In the genomic region with DNA sequence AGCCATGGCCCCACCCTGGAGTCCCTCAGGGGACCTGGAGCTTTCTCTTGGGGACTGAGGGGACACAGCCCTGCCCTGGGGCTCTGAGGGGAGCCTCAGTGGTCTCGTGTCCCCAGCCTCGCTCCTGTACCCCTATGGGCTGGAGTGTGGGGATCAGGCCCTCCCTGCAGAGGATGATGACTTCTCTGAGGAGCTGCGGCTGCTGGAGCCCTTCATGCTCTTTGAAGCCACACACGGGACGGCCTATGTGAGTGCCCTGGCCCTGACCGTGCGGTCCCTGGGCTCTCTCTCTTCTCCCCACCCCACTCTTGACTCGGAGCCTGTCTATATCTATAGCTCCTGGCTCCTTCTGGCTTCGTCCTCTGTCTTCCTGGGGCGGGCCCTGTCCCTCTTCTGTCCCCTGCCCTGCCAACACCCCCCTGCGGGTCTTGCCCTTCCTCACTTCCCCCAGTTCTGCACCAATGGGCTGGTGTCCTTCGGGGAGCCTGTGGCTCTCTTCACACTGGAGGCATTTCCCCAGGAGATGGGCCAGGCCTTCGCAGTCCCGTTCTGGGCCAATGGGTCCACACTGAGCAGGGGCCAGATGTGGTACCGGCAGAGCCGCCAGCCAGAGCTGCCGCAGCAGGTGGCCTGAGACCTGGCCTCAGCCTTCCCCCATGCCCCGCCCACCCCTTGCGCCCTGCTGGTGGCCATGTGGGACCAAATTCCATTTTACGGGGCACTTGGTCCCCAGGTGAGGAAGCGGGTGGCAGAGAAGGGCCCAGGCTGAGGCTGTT, we compare ENCODE assay signal across 2 cellular contexts.
TF ChIP-seq lines count a peak whose summit lies in the region.

No MANE protein-coding gene starts in this region.

TF ChIP-seq in GM23338, 12 proteins besides CTCF, POLR2A, EP300 and RAD21 (continued from another document):
- TF ChIP-seq, protein P1, sequence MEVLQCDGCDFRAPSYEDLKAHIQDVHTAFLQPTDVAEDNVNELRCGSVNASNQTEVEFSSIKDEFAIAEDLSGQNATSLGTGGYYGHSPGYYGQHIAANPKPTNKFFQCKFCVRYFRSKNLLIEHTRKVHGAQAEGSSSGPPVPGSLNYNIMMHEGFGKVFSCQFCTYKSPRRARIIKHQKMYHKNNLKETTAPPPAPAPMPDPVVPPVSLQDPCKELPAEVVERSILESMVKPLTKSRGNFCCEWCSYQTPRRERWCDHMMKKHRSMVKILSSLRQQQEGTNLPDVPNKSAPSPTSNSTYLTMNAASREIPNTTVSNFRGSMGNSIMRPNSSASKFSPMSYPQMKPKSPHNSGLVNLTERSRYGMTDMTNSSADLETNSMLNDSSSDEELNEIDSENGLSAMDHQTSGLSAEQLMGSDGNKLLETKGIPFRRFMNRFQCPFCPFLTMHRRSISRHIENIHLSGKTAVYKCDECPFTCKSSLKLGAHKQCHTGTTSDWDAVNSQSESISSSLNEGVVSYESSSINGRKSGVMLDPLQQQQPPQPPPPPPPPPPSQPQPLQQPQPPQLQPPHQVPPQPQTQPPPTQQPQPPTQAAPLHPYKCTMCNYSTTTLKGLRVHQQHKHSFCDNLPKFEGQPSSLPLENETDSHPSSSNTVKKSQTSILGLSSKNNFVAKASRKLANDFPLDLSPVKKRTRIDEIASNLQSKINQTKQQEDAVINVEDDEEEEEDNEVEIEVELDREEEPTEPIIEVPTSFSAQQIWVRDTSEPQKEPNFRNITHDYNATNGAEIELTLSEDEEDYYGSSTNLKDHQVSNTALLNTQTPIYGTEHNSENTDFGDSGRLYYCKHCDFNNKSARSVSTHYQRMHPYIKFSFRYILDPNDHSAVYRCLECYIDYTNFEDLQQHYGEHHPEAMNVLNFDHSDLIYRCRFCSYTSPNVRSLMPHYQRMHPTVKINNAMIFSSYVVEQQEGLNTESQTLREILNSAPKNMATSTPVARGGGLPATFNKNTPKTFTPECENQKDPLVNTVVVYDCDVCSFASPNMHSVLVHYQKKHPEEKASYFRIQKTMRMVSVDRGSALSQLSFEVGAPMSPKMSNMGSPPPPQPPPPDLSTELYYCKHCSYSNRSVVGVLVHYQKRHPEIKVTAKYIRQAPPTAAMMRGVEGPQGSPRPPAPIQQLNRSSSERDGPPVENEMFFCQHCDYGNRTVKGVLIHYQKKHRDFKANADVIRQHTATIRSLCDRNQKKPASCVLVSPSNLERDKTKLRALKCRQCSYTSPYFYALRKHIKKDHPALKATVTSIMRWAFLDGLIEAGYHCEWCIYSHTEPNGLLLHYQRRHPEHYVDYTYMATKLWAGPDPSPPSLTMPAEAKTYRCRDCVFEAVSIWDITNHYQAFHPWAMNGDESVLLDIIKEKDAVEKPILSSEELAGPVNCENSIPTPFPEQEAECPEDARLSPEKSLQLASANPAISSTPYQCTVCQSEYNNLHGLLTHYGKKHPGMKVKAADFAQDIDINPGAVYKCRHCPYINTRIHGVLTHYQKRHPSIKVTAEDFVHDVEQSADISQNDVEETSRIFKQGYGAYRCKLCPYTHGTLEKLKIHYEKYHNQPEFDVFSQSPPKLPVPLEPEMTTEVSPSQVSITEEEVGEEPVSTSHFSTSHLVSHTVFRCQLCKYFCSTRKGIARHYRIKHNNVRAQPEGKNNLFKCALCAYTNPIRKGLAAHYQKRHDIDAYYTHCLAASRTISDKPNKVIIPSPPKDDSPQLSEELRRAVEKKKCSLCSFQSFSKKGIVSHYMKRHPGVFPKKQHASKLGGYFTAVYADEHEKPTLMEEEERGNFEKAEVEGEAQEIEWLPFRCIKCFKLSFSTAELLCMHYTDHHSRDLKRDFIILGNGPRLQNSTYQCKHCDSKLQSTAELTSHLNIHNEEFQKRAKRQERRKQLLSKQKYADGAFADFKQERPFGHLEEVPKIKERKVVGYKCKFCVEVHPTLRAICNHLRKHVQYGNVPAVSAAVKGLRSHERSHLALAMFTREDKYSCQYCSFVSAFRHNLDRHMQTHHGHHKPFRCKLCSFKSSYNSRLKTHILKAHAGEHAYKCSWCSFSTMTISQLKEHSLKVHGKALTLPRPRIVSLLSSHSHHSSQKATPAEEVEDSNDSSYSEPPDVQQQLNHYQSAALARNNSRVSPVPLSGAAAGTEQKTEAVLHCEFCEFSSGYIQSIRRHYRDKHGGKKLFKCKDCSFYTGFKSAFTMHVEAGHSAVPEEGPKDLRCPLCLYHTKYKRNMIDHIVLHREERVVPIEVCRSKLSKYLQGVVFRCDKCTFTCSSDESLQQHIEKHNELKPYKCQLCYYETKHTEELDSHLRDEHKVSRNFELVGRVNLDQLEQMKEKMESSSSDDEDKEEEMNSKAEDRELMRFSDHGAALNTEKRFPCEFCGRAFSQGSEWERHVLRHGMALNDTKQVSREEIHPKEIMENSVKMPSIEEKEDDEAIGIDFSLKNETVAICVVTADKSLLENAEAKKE (CRISPR knock-in tag; IDR thresholded peaks at IDR 0.05): no peak
- no peak for TF ChIP-seq EZH2 (IDR thresholded peaks at IDR 0.05; ENCODE audit: low read depth, unreplicated experiment)
- no peak for TF ChIP-seq NANOG (IDR thresholded peaks at IDR 0.05; ENCODE audit: borderline replicate concordance)
- TF ChIP-seq EZH2phosphoT487 (IDR thresholded peaks at IDR 0.05; ENCODE audit: unreplicated experiment): no peak

TF ChIP-seq in HepG2, 621 proteins besides CTCF, POLR2A, EP300 and RAD21 (continued from another document):
- TF ChIP-seq, protein P2, sequence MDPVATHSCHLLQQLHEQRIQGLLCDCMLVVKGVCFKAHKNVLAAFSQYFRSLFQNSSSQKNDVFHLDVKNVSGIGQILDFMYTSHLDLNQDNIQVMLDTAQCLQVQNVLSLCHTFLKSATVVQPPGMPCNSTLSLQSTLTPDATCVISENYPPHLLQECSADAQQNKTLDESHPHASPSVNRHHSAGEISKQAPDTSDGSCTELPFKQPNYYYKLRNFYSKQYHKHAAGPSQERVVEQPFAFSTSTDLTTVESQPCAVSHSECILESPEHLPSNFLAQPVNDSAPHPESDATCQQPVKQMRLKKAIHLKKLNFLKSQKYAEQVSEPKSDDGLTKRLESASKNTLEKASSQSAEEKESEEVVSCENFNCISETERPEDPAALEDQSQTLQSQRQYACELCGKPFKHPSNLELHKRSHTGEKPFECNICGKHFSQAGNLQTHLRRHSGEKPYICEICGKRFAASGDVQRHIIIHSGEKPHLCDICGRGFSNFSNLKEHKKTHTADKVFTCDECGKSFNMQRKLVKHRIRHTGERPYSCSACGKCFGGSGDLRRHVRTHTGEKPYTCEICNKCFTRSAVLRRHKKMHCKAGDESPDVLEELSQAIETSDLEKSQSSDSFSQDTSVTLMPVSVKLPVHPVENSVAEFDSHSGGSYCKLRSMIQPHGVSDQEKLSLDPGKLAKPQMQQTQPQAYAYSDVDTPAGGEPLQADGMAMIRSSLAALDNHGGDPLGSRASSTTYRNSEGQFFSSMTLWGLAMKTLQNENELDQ (CRISPR knock-in tag; IDR thresholded peaks at IDR 0.05; ENCODE audit: borderline replicate concordance): no peak
TF ChIP-seq in HepG2: peak in this region for 0.
